1 cellular context compared by ENCODE assay signal in the genomic region with DNA sequence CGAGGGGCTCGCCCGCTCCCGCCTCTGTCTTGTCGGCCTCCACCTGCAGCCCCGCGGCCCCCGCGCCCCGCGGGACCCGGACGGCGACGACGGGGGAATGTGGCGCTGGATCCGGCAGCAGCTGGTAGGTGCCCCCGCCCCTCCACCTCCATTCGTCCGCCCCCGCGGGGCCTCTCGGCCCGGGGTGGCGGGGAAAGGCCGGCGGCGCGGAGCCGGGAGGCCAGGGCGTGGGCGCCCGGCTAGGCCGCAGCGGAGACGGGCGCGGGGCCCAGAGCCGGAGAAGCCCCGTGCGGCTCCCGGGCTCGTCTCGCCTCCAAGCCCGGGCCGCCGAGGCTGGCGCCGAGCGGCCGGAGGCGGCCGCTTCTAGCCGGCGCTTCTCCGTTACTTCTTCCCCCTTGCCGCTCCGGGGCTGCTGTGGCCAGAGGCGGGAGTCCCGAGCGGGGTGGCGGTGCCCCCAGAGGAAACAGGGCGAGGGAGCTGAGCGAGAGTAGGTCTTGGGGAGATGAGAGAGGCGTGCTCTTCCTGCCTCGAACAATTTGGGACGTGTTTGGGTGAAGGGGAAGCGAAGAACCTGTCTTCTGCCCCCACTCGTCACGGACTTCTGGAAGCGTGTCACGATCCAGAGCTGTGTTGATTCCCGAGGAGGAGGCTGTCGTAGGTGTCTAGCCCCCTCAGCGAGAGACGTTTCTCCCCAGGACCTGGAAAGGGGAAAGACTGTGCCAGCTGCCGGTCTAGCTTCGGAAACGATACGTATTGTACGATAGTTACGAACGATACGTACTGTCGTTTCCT.
TF ChIP-seq lines count a peak whose summit lies in the region.

No MANE protein-coding gene starts in this region.

TF ChIP-seq in K562, 482 proteins besides CTCF, POLR2A, EP300 and RAD21 (continued from another document and continues in another):
- TF ChIP-seq, protein P1, sequence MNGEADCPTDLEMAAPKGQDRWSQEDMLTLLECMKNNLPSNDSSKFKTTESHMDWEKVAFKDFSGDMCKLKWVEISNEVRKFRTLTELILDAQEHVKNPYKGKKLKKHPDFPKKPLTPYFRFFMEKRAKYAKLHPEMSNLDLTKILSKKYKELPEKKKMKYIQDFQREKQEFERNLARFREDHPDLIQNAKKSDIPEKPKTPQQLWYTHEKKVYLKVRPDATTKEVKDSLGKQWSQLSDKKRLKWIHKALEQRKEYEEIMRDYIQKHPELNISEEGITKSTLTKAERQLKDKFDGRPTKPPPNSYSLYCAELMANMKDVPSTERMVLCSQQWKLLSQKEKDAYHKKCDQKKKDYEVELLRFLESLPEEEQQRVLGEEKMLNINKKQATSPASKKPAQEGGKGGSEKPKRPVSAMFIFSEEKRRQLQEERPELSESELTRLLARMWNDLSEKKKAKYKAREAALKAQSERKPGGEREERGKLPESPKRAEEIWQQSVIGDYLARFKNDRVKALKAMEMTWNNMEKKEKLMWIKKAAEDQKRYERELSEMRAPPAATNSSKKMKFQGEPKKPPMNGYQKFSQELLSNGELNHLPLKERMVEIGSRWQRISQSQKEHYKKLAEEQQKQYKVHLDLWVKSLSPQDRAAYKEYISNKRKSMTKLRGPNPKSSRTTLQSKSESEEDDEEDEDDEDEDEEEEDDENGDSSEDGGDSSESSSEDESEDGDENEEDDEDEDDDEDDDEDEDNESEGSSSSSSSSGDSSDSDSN (IDR thresholded peaks at IDR 0.05; ENCODE audit: borderline replicate concordance in 1 of 2, low read depth in 2 of 2, low read length in 2 of 2), result peak; percentile 85 to 92; a peak in 3 of 4 replicates
- TF ChIP-seq, protein P2, sequence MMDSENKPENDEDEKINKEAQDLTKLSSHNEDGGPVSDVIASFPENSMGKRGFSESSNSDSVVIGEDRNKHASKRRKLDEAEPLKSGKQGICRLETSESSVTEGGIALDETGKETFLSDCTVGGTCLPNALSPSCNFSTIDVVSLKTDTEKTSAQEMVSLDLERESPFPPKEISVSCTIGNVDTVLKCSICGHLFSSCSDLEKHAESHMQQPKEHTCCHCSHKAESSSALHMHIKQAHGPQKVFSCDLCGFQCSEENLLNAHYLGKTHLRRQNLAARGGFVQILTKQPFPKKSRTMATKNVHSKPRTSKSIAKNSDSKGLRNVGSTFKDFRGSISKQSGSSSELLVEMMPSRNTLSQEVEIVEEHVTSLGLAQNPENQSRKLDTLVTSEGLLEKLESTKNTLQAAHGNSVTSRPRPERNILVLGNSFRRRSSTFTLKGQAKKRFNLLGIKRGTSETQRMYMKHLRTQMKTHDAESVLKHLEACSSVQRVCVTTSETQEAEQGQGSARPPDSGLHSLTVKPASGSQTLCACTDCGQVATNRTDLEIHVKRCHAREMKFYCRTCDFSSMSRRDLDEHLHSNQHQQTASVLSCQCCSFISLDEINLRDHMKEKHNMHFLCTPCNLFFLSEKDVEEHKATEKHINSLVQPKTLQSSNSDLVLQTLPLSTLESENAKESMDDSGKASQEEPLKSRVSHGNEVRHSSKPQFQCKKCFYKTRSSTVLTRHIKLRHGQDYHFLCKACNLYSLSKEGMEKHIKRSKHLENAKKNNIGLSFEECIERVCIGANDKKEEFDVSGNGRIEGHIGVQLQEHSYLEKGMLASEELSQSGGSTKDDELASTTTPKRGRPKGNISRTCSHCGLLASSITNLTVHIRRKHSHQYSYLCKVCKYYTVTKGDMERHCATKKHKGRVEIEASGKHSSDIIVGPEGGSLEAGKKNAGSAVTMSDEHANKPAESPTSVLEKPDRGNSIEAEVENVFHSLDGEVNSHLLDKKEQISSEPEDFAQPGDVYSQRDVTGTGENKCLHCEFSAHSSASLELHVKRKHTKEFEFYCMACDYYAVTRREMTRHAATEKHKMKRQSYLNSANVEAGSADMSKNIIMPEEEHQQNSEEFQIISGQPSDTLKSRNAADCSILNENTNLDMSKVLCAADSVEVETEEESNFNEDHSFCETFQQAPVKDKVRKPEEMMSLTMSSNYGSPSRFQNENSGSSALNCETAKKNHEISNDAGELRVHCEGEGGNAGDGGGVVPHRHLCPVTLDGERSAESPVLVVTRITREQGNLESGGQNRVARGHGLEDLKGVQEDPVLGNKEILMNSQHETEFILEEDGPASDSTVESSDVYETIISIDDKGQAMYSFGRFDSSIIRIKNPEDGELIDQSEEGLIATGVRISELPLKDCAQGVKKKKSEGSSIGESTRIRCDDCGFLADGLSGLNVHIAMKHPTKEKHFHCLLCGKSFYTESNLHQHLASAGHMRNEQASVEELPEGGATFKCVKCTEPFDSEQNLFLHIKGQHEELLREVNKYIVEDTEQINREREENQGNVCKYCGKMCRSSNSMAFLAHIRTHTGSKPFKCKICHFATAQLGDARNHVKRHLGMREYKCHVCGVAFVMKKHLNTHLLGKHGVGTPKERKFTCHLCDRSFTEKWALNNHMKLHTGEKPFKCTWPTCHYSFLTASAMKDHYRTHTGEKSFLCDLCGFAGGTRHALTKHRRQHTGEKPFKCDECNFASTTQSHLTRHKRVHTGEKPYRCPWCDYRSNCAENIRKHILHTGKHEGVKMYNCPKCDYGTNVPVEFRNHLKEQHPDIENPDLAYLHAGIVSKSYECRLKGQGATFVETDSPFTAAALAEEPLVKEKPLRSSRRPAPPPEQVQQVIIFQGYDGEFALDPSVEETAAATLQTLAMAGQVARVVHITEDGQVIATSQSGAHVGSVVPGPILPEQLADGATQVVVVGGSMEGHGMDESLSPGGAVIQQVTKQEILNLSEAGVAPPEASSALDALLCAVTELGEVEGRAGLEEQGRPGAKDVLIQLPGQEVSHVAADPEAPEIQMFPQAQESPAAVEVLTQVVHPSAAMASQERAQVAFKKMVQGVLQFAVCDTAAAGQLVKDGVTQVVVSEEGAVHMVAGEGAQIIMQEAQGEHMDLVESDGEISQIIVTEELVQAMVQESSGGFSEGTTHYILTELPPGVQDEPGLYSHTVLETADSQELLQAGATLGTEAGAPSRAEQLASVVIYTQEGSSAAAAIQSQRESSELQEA (IDR thresholded peaks at IDR 0.05; ENCODE audit: low read depth), result no peak
- TF ChIP-seq ETV5 (CRISPR knock-in tag; IDR thresholded peaks at IDR 0.05; ENCODE audit: low read depth) (no peak), ZBTB1 (CRISPR knock-in tag; IDR thresholded peaks at IDR 0.05; ENCODE audit: borderline replicate concordance, low read depth) (0 out of 2 replicates have a peak, but pooled peaks have one; percentile 39), BMI1 (IDR thresholded peaks at IDR 0.05; ENCODE audit: low read length) (no peak), SMARCB1 (IDR thresholded peaks at IDR 0.05; ENCODE audit: insufficient read length, low read depth) (no peak), ZNF766 (CRISPR knock-in tag; conservative IDR thresholded peaks at IDR 0.05) (no peak), RBM14 (IDR thresholded peaks at IDR 0.05; ENCODE audit: borderline replicate concordance, insufficient read depth, low read depth, low read length) (no peak), ZC3H11A (IDR thresholded peaks at IDR 0.05; ENCODE audit: low read depth, low read length) (no peak), MTA3 (IDR thresholded peaks at IDR 0.05; ENCODE audit: borderline replicate concordance) (no peak), GATAD2B (IDR thresholded peaks at IDR 0.05; ENCODE audit: borderline replicate concordance) (peak; percentile 41; the same call in 1 of the 2 replicates), PHF21A (IDR thresholded peaks at IDR 0.05; ENCODE audit: borderline replicate concordance, low read depth) (no peak), ZBTB7A (IDR thresholded peaks at IDR 0.05; ENCODE audit: borderline replicate concordance, control insufficient read depth, low read depth, low read length) (no peak; the same call in 1 of the 2 replicates), FOS (IDR thresholded peaks at IDR 0.05; ENCODE audit: extremely low read depth, insufficient read length) (no peak), SIN3A (IDR thresholded peaks at IDR 0.05; ENCODE audit: borderline replicate concordance in 2 of 2, control insufficient read depth in 1 of 2, low read depth in 2 of 2, low read length in 2 of 2) (peak; percentile 46 to 65; a peak in 3 of 4 replicates), ZNF589 (CRISPR knock-in tag; IDR thresholded peaks at IDR 0.05; ENCODE audit: low read depth) (no peak; the same call in 1 of the 2 replicates), KDM5B (IDR thresholded peaks at IDR 0.05; ENCODE audit: insufficient replicate concordance, low read depth, low read length) (no peak), CBX1 (IDR thresholded peaks at IDR 0.05; ENCODE audit: low read depth) (0 out of 2 replicates have a peak, but pooled peaks have one; percentile 11), IRF2 (CRISPR knock-in tag; IDR thresholded peaks at IDR 0.05) (no peak)
- TF ChIP-seq, protein P3, sequence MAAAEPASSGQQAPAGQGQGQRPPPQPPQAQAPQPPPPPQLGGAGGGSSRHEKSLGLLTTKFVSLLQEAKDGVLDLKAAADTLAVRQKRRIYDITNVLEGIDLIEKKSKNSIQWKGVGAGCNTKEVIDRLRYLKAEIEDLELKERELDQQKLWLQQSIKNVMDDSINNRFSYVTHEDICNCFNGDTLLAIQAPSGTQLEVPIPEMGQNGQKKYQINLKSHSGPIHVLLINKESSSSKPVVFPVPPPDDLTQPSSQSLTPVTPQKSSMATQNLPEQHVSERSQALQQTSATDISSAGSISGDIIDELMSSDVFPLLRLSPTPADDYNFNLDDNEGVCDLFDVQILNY (CRISPR knock-in tag; IDR thresholded peaks at IDR 0.05), result no peak
- TF ChIP-seq, protein P4, sequence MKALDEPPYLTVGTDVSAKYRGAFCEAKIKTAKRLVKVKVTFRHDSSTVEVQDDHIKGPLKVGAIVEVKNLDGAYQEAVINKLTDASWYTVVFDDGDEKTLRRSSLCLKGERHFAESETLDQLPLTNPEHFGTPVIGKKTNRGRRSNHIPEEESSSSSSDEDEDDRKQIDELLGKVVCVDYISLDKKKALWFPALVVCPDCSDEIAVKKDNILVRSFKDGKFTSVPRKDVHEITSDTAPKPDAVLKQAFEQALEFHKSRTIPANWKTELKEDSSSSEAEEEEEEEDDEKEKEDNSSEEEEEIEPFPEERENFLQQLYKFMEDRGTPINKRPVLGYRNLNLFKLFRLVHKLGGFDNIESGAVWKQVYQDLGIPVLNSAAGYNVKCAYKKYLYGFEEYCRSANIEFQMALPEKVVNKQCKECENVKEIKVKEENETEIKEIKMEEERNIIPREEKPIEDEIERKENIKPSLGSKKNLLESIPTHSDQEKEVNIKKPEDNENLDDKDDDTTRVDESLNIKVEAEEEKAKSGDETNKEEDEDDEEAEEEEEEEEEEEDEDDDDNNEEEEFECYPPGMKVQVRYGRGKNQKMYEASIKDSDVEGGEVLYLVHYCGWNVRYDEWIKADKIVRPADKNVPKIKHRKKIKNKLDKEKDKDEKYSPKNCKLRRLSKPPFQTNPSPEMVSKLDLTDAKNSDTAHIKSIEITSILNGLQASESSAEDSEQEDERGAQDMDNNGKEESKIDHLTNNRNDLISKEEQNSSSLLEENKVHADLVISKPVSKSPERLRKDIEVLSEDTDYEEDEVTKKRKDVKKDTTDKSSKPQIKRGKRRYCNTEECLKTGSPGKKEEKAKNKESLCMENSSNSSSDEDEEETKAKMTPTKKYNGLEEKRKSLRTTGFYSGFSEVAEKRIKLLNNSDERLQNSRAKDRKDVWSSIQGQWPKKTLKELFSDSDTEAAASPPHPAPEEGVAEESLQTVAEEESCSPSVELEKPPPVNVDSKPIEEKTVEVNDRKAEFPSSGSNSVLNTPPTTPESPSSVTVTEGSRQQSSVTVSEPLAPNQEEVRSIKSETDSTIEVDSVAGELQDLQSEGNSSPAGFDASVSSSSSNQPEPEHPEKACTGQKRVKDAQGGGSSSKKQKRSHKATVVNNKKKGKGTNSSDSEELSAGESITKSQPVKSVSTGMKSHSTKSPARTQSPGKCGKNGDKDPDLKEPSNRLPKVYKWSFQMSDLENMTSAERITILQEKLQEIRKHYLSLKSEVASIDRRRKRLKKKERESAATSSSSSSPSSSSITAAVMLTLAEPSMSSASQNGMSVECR (CRISPR knock-in tag; IDR thresholded peaks at IDR 0.05), result peak; percentile 77
- TF ChIP-seq, protein P5, sequence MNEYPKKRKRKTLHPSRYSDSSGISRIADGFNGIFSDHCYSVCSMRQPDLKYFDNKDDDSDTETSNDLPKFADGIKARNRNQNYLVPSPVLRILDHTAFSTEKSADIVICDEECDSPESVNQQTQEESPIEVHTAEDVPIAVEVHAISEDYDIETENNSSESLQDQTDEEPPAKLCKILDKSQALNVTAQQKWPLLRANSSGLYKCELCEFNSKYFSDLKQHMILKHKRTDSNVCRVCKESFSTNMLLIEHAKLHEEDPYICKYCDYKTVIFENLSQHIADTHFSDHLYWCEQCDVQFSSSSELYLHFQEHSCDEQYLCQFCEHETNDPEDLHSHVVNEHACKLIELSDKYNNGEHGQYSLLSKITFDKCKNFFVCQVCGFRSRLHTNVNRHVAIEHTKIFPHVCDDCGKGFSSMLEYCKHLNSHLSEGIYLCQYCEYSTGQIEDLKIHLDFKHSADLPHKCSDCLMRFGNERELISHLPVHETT (CRISPR knock-in tag; conservative IDR thresholded peaks at IDR 0.05 in 1 of 2, IDR thresholded peaks at IDR 0.05 in 1 of 2), result peak in 1 of 2 experiments; percentile 45; a peak in 2 of 4 replicates
- TF ChIP-seq, protein P6, sequence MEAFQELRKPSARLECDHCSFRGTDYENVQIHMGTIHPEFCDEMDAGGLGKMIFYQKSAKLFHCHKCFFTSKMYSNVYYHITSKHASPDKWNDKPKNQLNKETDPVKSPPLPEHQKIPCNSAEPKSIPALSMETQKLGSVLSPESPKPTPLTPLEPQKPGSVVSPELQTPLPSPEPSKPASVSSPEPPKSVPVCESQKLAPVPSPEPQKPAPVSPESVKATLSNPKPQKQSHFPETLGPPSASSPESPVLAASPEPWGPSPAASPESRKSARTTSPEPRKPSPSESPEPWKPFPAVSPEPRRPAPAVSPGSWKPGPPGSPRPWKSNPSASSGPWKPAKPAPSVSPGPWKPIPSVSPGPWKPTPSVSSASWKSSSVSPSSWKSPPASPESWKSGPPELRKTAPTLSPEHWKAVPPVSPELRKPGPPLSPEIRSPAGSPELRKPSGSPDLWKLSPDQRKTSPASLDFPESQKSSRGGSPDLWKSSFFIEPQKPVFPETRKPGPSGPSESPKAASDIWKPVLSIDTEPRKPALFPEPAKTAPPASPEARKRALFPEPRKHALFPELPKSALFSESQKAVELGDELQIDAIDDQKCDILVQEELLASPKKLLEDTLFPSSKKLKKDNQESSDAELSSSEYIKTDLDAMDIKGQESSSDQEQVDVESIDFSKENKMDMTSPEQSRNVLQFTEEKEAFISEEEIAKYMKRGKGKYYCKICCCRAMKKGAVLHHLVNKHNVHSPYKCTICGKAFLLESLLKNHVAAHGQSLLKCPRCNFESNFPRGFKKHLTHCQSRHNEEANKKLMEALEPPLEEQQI (IDR thresholded peaks at IDR 0.05), result no peak
- TF ChIP-seq, protein P7, sequence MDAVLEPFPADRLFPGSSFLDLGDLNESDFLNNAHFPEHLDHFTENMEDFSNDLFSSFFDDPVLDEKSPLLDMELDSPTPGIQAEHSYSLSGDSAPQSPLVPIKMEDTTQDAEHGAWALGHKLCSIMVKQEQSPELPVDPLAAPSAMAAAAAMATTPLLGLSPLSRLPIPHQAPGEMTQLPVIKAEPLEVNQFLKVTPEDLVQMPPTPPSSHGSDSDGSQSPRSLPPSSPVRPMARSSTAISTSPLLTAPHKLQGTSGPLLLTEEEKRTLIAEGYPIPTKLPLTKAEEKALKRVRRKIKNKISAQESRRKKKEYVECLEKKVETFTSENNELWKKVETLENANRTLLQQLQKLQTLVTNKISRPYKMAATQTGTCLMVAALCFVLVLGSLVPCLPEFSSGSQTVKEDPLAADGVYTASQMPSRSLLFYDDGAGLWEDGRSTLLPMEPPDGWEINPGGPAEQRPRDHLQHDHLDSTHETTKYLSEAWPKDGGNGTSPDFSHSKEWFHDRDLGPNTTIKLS (IDR thresholded peaks at IDR 0.05; ENCODE audit: borderline replicate concordance, low read depth), result no peak; the same call in 1 of the 2 replicates
